In genomic region chr21:41823906-41824305, GRCh38 we compare ENCODE assay signal across 20 cellular contexts. TPM values are rescaled to one million over a fixed set of nuclear protein-coding genes. Genes with fewer than 3 reads are reported as not detected.
"Had no signal": no experiment of that assay in that cellular context is flagged by ENCODE, and none has a peak within 500 bp of the region (broad histone marks: within the 10 kb centered on the region; RNA-seq: fewer than 3 reads in every experiment).

No MANE protein-coding gene starts in this region.

- ATAC-seq: activated CD4-positive, CD25-positive, alpha-beta regulatory T cell treated with anti-CD3 and anti-CD28 coated beads, Interleukin-2, amount 50 U/mL, for 24 hours; activated CD8-positive, alpha-beta T cell treated with anti-CD3 and anti-CD28 coated beads for 36 hours; activated naive CD4-positive, alpha-beta T cell treated with anti-CD3 and anti-CD28 coated beads, Interleukin-2, amount 50 U/mL, for 72 hours; activated naive CD8-positive, alpha-beta T cell treated with anti-CD3 and anti-CD28 coated beads, Interleukin-2, amount 50 U/mL, for 24 hours; K562 had no signal

- H3K27ac ChIP-seq: PC-9 had no signal

- DNase-seq: activated CD4-positive, alpha-beta T cell treated with anti-CD3 and anti-CD28 coated beads for 4 hours; activated CD8-positive, alpha-beta memory T cell treated with anti-CD3 and anti-CD28 coated beads, Interleukin-2, amount 50 U/mL, for 48 hours; activated CD8-positive, alpha-beta T cell treated with anti-CD3 and anti-CD28 coated beads for 36 hours; activated naive CD4-positive, alpha-beta T cell; activated naive CD8-positive, alpha-beta T cell treated with anti-CD3 and anti-CD28 coated beads, Interleukin-2, amount 50 U/mL, for 24 hours; activated T-cell treated with anti-CD3 and anti-CD28 coated beads, Interleukin-2, amount 50 U/mL, for 1 hour; amniotic stem cell; Kasumi-1; NCI-H1092; NCI-H1930; NCI-H2171; NCI-H2227 treated with DMSO at 0.1 percent for 48 hours; NCI-H446 treated with DMSO at 0.1 percent for 48 hours; NCI-H524 treated with DMSO at 0.1 percent for 48 hours; NCI-H748 treated with DMSO at 0.1 percent for 48 hours; PC-9; SHP77 treated with DMSO at 0.1 percent for 48 hours had no signal

- H3K4me2 ChIP-seq: PC-9 had no signal

- H3K4me3 ChIP-seq: K562, PC-9 had no signal

- H2AFZ ChIP-seq: PC-9 had no signal

RNA-seq across cellular contexts. Expression of gene RIPK4, which starts 57.1 kb away (rescaled TPM):
- total RNA-seq: K562 had no signal
- polyA plus RNA-seq: K562 had no signal
